8 cellular contexts compared by ENCODE assay signal in genomic region chr2:173021939-173022371, GRCh38. TPM values are rescaled to one million over a fixed set of nuclear protein-coding genes. Genes with fewer than 3 reads are reported as not detected.
DNase-seq lines count a peak whose midpoint lies in the region; ATAC-seq and TF ChIP-seq lines count a peak whose summit lies in the region.

No MANE protein-coding gene starts in this region.

- H3K4me3 ChIP-seq in fibroblast of villous mesenchyme (ENCODE audit: low read depth, low read length), result no peak overlapping the region
- H3K4me3 ChIP-seq in Karpas-422 (ENCODE audit: low read length), result no peak overlapping the region

- no peak overlapping the region for H3K27ac ChIP-seq in Karpas-422 (ENCODE audit: low read length)

- H3K79me2 ChIP-seq in Karpas-422 (ENCODE audit: low read length), result no peaks in the 10 kb centered on the region

- no peaks in the 10 kb centered on the region for H3K9me3 ChIP-seq in Karpas-422 (ENCODE audit: low read length)

- in situ Hi-C loops in SK-MEL-5 (cut with HindIII; ENCODE audit: low pct_unique_long_range_greater_than_20kb, low sequenced_read_pairs), result no loop called here

- DNase-seq in NCI-H1694 (lab: John Stamatoyannopoulos, UW), result peak; percentile 10
- DNase-seq in NCI-H1694 treated with DMSO at 0.1 percent for 48 hours (lab: John Stamatoyannopoulos, UW), result no peak
- DNase-seq in SK-MEL-5 (ENCODE audit: low read depth, low spot score), result peak; percentile 50
- DNase-seq in fibroblast of villous mesenchyme (ENCODE audit: low read depth), result no peak
- DNase-seq in smooth muscle cell of the brain vasculature (ENCODE audit: low read depth, low spot score), result peak; percentile 9
- DNase-seq in HUDEP-2 (lab: John Stamatoyannopoulos, UW; ENCODE audit: unreplicated experiment in 76 of 76), result no peak
- no peak for DNase-seq in Karpas-422

- H3K4me2 ChIP-seq in Karpas-422 (ENCODE audit: low read depth, low read length, poor library complexity, severe bottlenecking), result no peak overlapping the region

- no peaks in the 10 kb centered on the region for H3K9me2 ChIP-seq in Karpas-422 (replicated peaks; ENCODE audit: insufficient read depth, low read length)

- H4K20me1 ChIP-seq in Karpas-422 (ENCODE audit: insufficient read depth, low read depth, low read length), result no peaks in the 10 kb centered on the region

- no peak overlapping the region for H3K9ac ChIP-seq in Karpas-422 (ENCODE audit: low read length)

- no peaks in the 10 kb centered on the region for H3K27me3 ChIP-seq in Karpas-422 (ENCODE audit: low read length)

- peak; percentile 55 for TF ChIP-seq CTCF in fibroblast of villous mesenchyme (IDR thresholded peaks at IDR 0.05; ENCODE audit: insufficient read depth, low read depth, low read length)

- no peaks in the 10 kb centered on the region for H3K36me3 ChIP-seq in Karpas-422 (ENCODE audit: insufficient read depth, low read length)

- ATAC-seq in GM18873 (IDR thresholded peaks at IDR 0.05; ENCODE audit: low FRiP score, unreplicated experiment), result no peak

- no peak overlapping the region for H2AFZ ChIP-seq in Karpas-422 (ENCODE audit: low read length)

- H3K4me1 ChIP-seq in Karpas-422 (ENCODE audit: low read length), result no peaks in the 10 kb centered on the region

RNA-seq across cellular contexts. Expression of gene MAP3K20, which starts 53.7 kb away (rescaled TPM):
- total RNA-seq in SK-MEL-5 (2014; rRNA removed; shearing (Covaris generic)), result 11.2 and 12.2 TPM in 2 replicates
- 10.0 and 15.7 TPM in 2 replicates for polyA plus RNA-seq in SK-MEL-5 (2015; cell fraction: cytosol; rRNA removed)
- 3.6 and 4.4 TPM in 2 replicates for polyA plus RNA-seq in SK-MEL-5 (2015; cell fraction: nucleus; rRNA removed)
- 90.2 and 136 TPM in 2 replicates for total RNA-seq in fibroblast of villous mesenchyme
- total RNA-seq in Karpas-422 (2014; rRNA removed; shearing (Covaris generic); ENCODE audit: low replicate concordance), result 0.34 and 1.2 TPM in 2 replicates

Comparison
In these comparisons a context has a peak if more than half of its experiments do, and no peak if none do; other contexts are left out.
1. DNase-seq: peak in NCI-H1694 (single experiment), SK-MEL-5 (single experiment) and smooth muscle cell of the brain vasculature (single experiment); none in NCI-H1694 treated with DMSO at 0.1 percent for 48 hours (single experiment), fibroblast of villous mesenchyme (single experiment), HUDEP-2 (0 of 76) and Karpas-422 (single experiment).